ENCODE assay signal across 26 cellular contexts in genomic region chr2:15838481-15838880, GRCh38.
"Had no signal": no experiment of that assay in that cellular context is flagged by ENCODE, and none has a peak within 500 bp of the region (broad histone marks: within the 10 kb centered on the region; RNA-seq: fewer than 3 reads in every experiment).

No MANE protein-coding gene starts in this region.

- DNase-seq: activated effector memory CD4-positive, alpha-beta T cell treated with anti-CD3 and anti-CD28 coated beads, Interleukin-2, amount 50 U/mL, for 16 hours; activated effector memory CD4-positive, alpha-beta T cell treated with Interleukin-2 at 50 U/mL for 16 hours; activated gamma-delta T cell; activated gamma-delta T cell treated with Interleukin-2 at 50 U/mL for 16 hours; activated naive CD4-positive, alpha-beta T cell; activated naive CD4-positive, alpha-beta T cell treated with anti-CD3 and anti-CD28 coated beads for 36 hours; activated naive CD4-positive, alpha-beta T cell treated with anti-CD3 and anti-CD28 coated beads, Interleukin-2, amount 10 ng/mL, durations not matched to agents 7 days and 5 days; activated naive CD4-positive, alpha-beta T cell treated with anti-CD3 and anti-CD28 coated beads, Interleukin-2, amount 50 U/mL, for 16 hours; activated naive CD4-positive, alpha-beta T cell treated with Interleukin-2 at 50 U/mL for 16 hours; activated naive CD8-positive, alpha-beta T cell treated with anti-CD3 and anti-CD28 coated beads for 36 hours; activated naive CD8-positive, alpha-beta T cell treated with anti-CD3 and anti-CD28 coated beads, Interleukin-2, amount 10 ng/mL, durations not matched to agents 7 days and 5 days; activated naive CD8-positive, alpha-beta T cell treated with anti-CD3 and anti-CD28 coated beads, Interleukin-2, amount 50 U/mL, for 24 hours; activated T-cell treated with anti-CD3 and anti-CD28 coated beads, Interleukin-2, amount 50 U/mL, for 1 hour; activated T-cell treated with anti-CD3 and anti-CD28 coated beads, Interleukin-2, amount 50 U/mL, for 24 hours; activated T-cell treated with anti-CD3 and anti-CD28 coated beads, Interleukin-2, amount 50 U/mL, for 4 hours; activated T-cell treated with anti-CD3 and anti-CD28 coated beads, Interleukin-2, amount 50 U/mL, for 48 hours; activated T-cell treated with anti-CD3 and anti-CD28 coated beads, Interleukin-2, amount 50 U/mL, for 72 hours; amniotic stem cell; amygdala; anterior cingulate cortex; aorta; body of pancreas; brain microvascular endothelial cell; caudate nucleus; central memory CD4-positive, alpha-beta T cell; cerebellar nuclear complex had no signal
